In genomic region chrX:40996886-40997530, GRCh38 we compare ENCODE assay signal across 8 cellular contexts.
DNase-seq lines count a peak whose midpoint lies in the region; ATAC-seq and TF ChIP-seq lines count a peak whose summit lies in the region.

No MANE protein-coding gene starts in this region.

- TF ChIP-seq EP300 in ovary (IDR thresholded peaks at IDR 0.05), result no peak

- ATAC-seq in HG03469 (IDR thresholded peaks at IDR 0.05; ENCODE audit: unreplicated experiment), result no peak

- peak overlapping the region; percentile 38 for H3K4me3 Mint-ChIP-seq in glutamatergic neuron (ENCODE audit: unreplicated experiment)

- H3K27ac ChIP-seq in HUES64 (ENCODE audit: low read depth, low read length) (peak overlapping the region; percentile 72), SU-DHL-6 (ENCODE audit: low read depth, low read length) (no peak overlapping the region), ovary (no peak overlapping the region)

- H3K9me3 ChIP-seq in HUES64 (ENCODE audit: insufficient read depth, low read depth, low read length) (no peaks in the 10 kb centered on the region), SU-DHL-6 (ENCODE audit: insufficient read depth, low read length) (no peaks in the 10 kb centered on the region), ovary (no peaks in the 10 kb centered on the region)

- no peaks in the 10 kb centered on the region for H3K27me3 Mint-ChIP-seq in glutamatergic neuron (ENCODE audit: unreplicated experiment)

- peaks cover 3% of the 10 kb centered on the region for H3K9me3 Mint-ChIP-seq in glutamatergic neuron (ENCODE audit: unreplicated experiment)

- peak overlapping the region; percentile 85 for H3K27ac Mint-ChIP-seq in glutamatergic neuron (ENCODE audit: unreplicated experiment)

- intact Hi-C loops in ovary (cut with DNase I), result no loop called here

- H3K27me3 ChIP-seq in HUES64 (ENCODE audit: insufficient read depth, low read length), result no peaks in the 10 kb centered on the region
- no peaks in the 10 kb centered on the region for H3K27me3 ChIP-seq in SU-DHL-6 (ENCODE audit: low read length)
- H3K27me3 ChIP-seq in ovary, result no peaks in the 10 kb centered on the region

- no peaks in the 10 kb centered on the region for H3K36me3 Mint-ChIP-seq in glutamatergic neuron (ENCODE audit: unreplicated experiment)

- H3K4me3 ChIP-seq in HUES64 (ENCODE audit: low read length) (peak overlapping the region; percentile 29), SU-DHL-6 (ENCODE audit: insufficient read depth, low read length, poor library complexity, severe bottlenecking) (no peak overlapping the region), ovary (no peak overlapping the region)

- WGBS in HUES64, result 0% methylated on average over 1 of the region's 3 CpGs
- WGBS in ovary, 3 donors, result 12 to 16% (median 13%) methylated on average over 3 of the region's 3 CpGs

- peak overlapping the region; percentile 38 for H3K4me2 ChIP-seq in SU-DHL-6 (ENCODE audit: low read depth, low read length, poor library complexity, severe bottlenecking)

- H3K9ac ChIP-seq in HUES64 (ENCODE audit: low read depth, low read length) (peak overlapping the region; percentile 56), SU-DHL-6 (ENCODE audit: low read length) (no peak overlapping the region)

- H3K4me1 Mint-ChIP-seq in glutamatergic neuron (ENCODE audit: low read depth, unreplicated experiment), result peaks cover 4% of the 10 kb centered on the region

- no peaks in the 10 kb centered on the region for H3F3A ChIP-seq in SU-DHL-6 (ENCODE audit: insufficient read depth)

- peak overlapping the region; percentile 85 for H2AFZ ChIP-seq in SU-DHL-6 (ENCODE audit: low read depth, low read length, severe bottlenecking)

- TF ChIP-seq CTCF in SU-DHL-6 (IDR thresholded peaks at IDR 0.05; ENCODE audit: insufficient read depth, low read length, poor library complexity, severe bottlenecking), result no peak
- no peak for TF ChIP-seq CTCF in glutamatergic neuron (IDR thresholded peaks at IDR 0.05; ENCODE audit: partially characterized antibody, unreplicated experiment)
- TF ChIP-seq CTCF in ovary (IDR thresholded peaks at IDR 0.05), result no peak

- DNase-seq in D341Med (ENCODE audit: low spot score) (peak; percentile 32), glutamatergic neuron (no peak), putamen (ENCODE audit: low spot score) (peak; percentile 30), OCI-M2 (lab: John Stamatoyannopoulos, UW; ENCODE audit: unreplicated experiment) (no peak), ovary (no peak)

- H3K36me3 ChIP-seq in HUES64 (ENCODE audit: insufficient read depth, low read length), result no peaks in the 10 kb centered on the region
- H3K36me3 ChIP-seq in SU-DHL-6 (ENCODE audit: low read length), result no peaks in the 10 kb centered on the region
- H3K36me3 ChIP-seq in ovary, result no peaks in the 10 kb centered on the region

- no peak for TF ChIP-seq POLR2A in ovary (IDR thresholded peaks at IDR 0.05)

- H3K4me1 ChIP-seq in HUES64 (ENCODE audit: insufficient read depth, low read length), result peaks cover 3% of the 10 kb centered on the region; the same call in 1 of the 2 replicates
- no peaks in the 10 kb centered on the region for H3K4me1 ChIP-seq in ovary (ENCODE audit: insufficient read depth)

- no peaks in the 10 kb centered on the region for H3K79me2 ChIP-seq in SU-DHL-6 (ENCODE audit: insufficient read depth, low read length)

- H4K20me1 ChIP-seq in SU-DHL-6 (ENCODE audit: low read depth, low read length), result no peaks in the 10 kb centered on the region

- no peaks in the 10 kb centered on the region for H3K9me2 ChIP-seq in SU-DHL-6 (replicated peaks; ENCODE audit: insufficient read depth, low read length)

Comparison
In these comparisons a context has a peak if more than half of its experiments do, and no peak if none do; other contexts are left out.
1. DNase-seq: peak in D341Med (single experiment) and putamen (single experiment); none in glutamatergic neuron (single experiment), OCI-M2 (single experiment) and ovary (0 of 5).